1 cellular context compared by ENCODE assay signal in the genomic region with DNA sequence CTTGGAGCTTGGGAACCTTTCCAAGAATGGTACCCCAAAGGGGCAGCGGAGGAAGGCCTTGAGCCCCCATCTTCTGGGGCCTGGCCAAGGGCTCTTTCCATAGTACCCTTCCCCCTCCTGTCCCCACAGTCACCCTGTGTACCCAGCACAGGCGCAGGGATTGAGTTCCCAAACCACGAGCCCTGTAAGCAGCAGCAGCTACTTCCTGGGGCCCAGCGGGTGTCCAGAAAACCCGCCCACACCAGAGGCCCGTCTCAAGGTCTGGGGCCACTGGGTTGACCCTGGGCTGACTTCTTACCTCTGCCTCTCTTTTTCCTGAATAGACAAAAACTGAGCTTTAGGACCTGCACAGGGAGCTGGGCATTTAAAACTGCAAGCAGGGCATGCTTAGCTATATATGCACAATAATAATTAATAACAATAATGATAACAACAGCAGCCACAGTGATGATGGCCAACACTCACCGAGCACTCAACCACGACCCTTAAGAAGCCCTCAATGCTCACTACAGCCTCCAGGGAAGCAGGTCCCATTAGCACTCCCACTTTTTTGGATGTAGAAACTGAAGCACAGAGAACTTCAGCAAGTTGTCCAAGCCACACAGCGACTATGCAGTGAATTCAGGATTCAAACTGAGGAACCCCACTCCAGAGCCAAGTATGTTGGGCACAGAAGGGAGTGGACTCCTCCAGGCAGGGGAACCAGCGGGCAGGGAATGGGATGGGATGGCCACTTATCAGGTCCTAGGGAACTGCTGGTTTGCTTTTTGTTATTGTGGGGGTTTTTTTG.
A peak's percentile ranks its signal among the peaks of the same experiment; 100 is the strongest.
TF ChIP-seq lines count a peak whose summit lies in the region.

No MANE protein-coding gene starts in this region.

TF ChIP-seq in K562, 482 proteins besides CTCF, POLR2A, EP300 and RAD21 (continued from another document):
- peak; percentile 44; the same call in 1 of the 2 replicates for TF ChIP-seq POLR2G (IDR thresholded peaks at IDR 0.05; ENCODE audit: low read depth, low read length)
- TF ChIP-seq TFAM (CRISPR knock-in tag; conservative IDR thresholded peaks at IDR 0.05) = no peak
- TF ChIP-seq GTF2E2 (tag; IDR thresholded peaks at IDR 0.05) = no peak
- TF ChIP-seq, protein P1, sequence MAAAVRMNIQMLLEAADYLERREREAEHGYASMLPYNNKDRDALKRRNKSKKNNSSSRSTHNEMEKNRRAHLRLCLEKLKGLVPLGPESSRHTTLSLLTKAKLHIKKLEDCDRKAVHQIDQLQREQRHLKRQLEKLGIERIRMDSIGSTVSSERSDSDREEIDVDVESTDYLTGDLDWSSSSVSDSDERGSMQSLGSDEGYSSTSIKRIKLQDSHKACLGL (CRISPR knock-in tag; IDR thresholded peaks at IDR 0.05; ENCODE audit: borderline replicate concordance, poor library complexity, severe bottlenecking) = no peak
- TF ChIP-seq, protein P2, sequence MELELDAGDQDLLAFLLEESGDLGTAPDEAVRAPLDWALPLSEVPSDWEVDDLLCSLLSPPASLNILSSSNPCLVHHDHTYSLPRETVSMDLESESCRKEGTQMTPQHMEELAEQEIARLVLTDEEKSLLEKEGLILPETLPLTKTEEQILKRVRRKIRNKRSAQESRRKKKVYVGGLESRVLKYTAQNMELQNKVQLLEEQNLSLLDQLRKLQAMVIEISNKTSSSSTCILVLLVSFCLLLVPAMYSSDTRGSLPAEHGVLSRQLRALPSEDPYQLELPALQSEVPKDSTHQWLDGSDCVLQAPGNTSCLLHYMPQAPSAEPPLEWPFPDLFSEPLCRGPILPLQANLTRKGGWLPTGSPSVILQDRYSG (tag; conservative IDR thresholded peaks at IDR 0.05; ENCODE audit: low read depth) = no peak
- no peak; the same call in 1 of the 2 replicates for TF ChIP-seq NCOR1 (IDR thresholded peaks at IDR 0.05)
- TF ChIP-seq NCOA4 (IDR thresholded peaks at IDR 0.05; ENCODE audit: partially characterized antibody) = no peak
- peak; percentile 37; the same call in 1 of the 2 replicates for TF ChIP-seq RBFOX2 (IDR thresholded peaks at IDR 0.05; ENCODE audit: low read depth, low read length)
- TF ChIP-seq TCFL5 (CRISPR knock-in tag; conservative IDR thresholded peaks at IDR 0.05) = no peak
- TF ChIP-seq ETV5 (CRISPR knock-in tag; IDR thresholded peaks at IDR 0.05; ENCODE audit: low read depth) = peak; percentile 66; the same call in 1 of the 2 replicates
- TF ChIP-seq OTX1 (CRISPR knock-in tag; IDR thresholded peaks at IDR 0.05) = no peak
- TF ChIP-seq HMG20B (CRISPR knock-in tag; IDR thresholded peaks at IDR 0.05) = no peak
- no peak for TF ChIP-seq EHMT2 (IDR thresholded peaks at IDR 0.05)
- TF ChIP-seq, protein P3, sequence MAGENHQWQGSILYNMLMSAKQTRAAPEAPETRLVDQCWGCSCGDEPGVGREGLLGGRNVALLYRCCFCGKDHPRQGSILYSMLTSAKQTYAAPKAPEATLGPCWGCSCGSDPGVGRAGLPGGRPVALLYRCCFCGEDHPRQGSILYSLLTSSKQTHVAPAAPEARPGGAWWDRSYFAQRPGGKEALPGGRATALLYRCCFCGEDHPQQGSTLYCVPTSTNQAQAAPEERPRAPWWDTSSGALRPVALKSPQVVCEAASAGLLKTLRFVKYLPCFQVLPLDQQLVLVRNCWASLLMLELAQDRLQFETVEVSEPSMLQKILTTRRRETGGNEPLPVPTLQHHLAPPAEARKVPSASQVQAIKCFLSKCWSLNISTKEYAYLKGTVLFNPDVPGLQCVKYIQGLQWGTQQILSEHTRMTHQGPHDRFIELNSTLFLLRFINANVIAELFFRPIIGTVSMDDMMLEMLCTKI (IDR thresholded peaks at IDR 0.05; ENCODE audit: partially characterized antibody) = no peak
- TF ChIP-seq, protein P4, sequence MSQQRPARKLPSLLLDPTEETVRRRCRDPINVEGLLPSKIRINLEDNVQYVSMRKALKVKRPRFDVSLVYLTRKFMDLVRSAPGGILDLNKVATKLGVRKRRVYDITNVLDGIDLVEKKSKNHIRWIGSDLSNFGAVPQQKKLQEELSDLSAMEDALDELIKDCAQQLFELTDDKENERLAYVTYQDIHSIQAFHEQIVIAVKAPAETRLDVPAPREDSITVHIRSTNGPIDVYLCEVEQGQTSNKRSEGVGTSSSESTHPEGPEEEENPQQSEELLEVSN (IDR thresholded peaks at IDR 0.05; ENCODE audit: borderline replicate concordance in 1 of 2, extremely low read depth in 1 of 2, insufficient read depth in 1 of 2, insufficient read length in 1 of 2, low read depth in 1 of 2, low read length in 1 of 2, poor library complexity in 1 of 2, severe bottlenecking in 1 of 2) = peak in 1 of 2 experiments; percentile 47
- 0 out of 2 replicates have a peak, but pooled peaks have one; percentile 21 for TF ChIP-seq CBFA2T3 (IDR thresholded peaks at IDR 0.05)
- no peak for TF ChIP-seq NFE2 (IDR thresholded peaks at IDR 0.05; ENCODE audit: low read depth)
- TF ChIP-seq ZNF586 (CRISPR knock-in tag; conservative IDR thresholded peaks at IDR 0.05) = no peak
- peak; percentile 44; the same call in 1 of the 2 replicates for TF ChIP-seq DMBX1 (CRISPR knock-in tag; IDR thresholded peaks at IDR 0.05; ENCODE audit: borderline replicate concordance)
- TF ChIP-seq, protein P5, sequence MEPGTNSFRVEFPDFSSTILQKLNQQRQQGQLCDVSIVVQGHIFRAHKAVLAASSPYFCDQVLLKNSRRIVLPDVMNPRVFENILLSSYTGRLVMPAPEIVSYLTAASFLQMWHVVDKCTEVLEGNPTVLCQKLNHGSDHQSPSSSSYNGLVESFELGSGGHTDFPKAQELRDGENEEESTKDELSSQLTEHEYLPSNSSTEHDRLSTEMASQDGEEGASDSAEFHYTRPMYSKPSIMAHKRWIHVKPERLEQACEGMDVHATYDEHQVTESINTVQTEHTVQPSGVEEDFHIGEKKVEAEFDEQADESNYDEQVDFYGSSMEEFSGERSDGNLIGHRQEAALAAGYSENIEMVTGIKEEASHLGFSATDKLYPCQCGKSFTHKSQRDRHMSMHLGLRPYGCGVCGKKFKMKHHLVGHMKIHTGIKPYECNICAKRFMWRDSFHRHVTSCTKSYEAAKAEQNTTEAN (CRISPR knock-in tag; IDR thresholded peaks at IDR 0.05) = no peak
- 0 out of 4 replicates have a peak, but pooled peaks of 1 of the 2 experiments have one; percentile 24 for TF ChIP-seq FOXK2 (conservative IDR thresholded peaks at IDR 0.05 in 1 of 2, IDR thresholded peaks at IDR 0.05 in 1 of 2; ENCODE audit: low read depth in 2 of 2)
- TF ChIP-seq, protein P6, sequence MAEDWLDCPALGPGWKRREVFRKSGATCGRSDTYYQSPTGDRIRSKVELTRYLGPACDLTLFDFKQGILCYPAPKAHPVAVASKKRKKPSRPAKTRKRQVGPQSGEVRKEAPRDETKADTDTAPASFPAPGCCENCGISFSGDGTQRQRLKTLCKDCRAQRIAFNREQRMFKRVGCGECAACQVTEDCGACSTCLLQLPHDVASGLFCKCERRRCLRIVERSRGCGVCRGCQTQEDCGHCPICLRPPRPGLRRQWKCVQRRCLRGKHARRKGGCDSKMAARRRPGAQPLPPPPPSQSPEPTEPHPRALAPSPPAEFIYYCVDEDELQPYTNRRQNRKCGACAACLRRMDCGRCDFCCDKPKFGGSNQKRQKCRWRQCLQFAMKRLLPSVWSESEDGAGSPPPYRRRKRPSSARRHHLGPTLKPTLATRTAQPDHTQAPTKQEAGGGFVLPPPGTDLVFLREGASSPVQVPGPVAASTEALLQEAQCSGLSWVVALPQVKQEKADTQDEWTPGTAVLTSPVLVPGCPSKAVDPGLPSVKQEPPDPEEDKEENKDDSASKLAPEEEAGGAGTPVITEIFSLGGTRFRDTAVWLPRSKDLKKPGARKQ (CRISPR knock-in tag; IDR thresholded peaks at IDR 0.05) = no peak
- TF ChIP-seq HDAC3 (IDR thresholded peaks at IDR 0.05; ENCODE audit: borderline replicate concordance, partially characterized antibody) = no peak
- no peak for TF ChIP-seq SMAD3 (CRISPR knock-in tag; conservative IDR thresholded peaks at IDR 0.05)
- peak; percentile 45; the same call in 1 of the 2 replicates for TF ChIP-seq DPF2 (IDR thresholded peaks at IDR 0.05)
- TF ChIP-seq ZNF75A (CRISPR knock-in tag; IDR thresholded peaks at IDR 0.05) = no peak
- TF ChIP-seq, protein P7, sequence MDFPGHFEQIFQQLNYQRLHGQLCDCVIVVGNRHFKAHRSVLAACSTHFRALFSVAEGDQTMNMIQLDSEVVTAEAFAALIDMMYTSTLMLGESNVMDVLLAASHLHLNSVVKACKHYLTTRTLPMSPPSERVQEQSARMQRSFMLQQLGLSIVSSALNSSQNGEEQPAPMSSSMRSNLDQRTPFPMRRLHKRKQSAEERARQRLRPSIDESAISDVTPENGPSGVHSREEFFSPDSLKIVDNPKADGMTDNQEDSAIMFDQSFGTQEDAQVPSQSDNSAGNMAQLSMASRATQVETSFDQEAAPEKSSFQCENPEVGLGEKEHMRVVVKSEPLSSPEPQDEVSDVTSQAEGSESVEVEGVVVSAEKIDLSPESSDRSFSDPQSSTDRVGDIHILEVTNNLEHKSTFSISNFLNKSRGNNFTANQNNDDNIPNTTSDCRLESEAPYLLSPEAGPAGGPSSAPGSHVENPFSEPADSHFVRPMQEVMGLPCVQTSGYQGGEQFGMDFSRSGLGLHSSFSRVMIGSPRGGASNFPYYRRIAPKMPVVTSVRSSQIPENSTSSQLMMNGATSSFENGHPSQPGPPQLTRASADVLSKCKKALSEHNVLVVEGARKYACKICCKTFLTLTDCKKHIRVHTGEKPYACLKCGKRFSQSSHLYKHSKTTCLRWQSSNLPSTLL (IDR thresholded peaks at IDR 0.05) = no peak
- peak; percentile 81 to 82 for TF ChIP-seq NRF1 (conservative IDR thresholded peaks at IDR 0.05 in 1 of 2, IDR thresholded peaks at IDR 0.05 in 1 of 2)
- no peak for TF ChIP-seq TAF9B (IDR thresholded peaks at IDR 0.05; ENCODE audit: partially characterized antibody)
- TF ChIP-seq RBM14 (IDR thresholded peaks at IDR 0.05; ENCODE audit: borderline replicate concordance, insufficient read depth, low read depth, low read length) = no peak
- TF ChIP-seq, protein P8, sequence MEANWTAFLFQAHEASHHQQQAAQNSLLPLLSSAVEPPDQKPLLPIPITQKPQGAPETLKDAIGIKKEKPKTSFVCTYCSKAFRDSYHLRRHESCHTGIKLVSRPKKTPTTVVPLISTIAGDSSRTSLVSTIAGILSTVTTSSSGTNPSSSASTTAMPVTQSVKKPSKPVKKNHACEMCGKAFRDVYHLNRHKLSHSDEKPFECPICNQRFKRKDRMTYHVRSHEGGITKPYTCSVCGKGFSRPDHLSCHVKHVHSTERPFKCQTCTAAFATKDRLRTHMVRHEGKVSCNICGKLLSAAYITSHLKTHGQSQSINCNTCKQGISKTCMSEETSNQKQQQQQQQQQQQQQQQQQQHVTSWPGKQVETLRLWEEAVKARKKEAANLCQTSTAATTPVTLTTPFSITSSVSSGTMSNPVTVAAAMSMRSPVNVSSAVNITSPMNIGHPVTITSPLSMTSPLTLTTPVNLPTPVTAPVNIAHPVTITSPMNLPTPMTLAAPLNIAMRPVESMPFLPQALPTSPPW (CRISPR knock-in tag; IDR thresholded peaks at IDR 0.05) = peak; percentile 51; the same call in 1 of the 2 replicates
- TF ChIP-seq RBM15 (IDR thresholded peaks at IDR 0.05; ENCODE audit: insufficient read depth, low read length) = no peak
- no peak for TF ChIP-seq BDP1 (IDR thresholded peaks at IDR 0.05; ENCODE audit: insufficient read depth, insufficient read length)
- peak; percentile 45; the same call in 1 of the 2 replicates for TF ChIP-seq CTBP1 (IDR thresholded peaks at IDR 0.05; ENCODE audit: borderline replicate concordance)
- TF ChIP-seq PTBP1 (IDR thresholded peaks at IDR 0.05; ENCODE audit: low read depth, low read length) = no peak
- no peak for TF ChIP-seq CCAR2 (IDR thresholded peaks at IDR 0.05; ENCODE audit: low read depth, low read length)
- no peak for TF ChIP-seq ZNF431 (CRISPR knock-in tag; IDR thresholded peaks at IDR 0.05)
- peak; percentile 87 for TF ChIP-seq ETV1 (tag; conservative IDR thresholded peaks at IDR 0.05; ENCODE audit: low read depth)
- TF ChIP-seq ZNF695 (CRISPR knock-in tag; IDR thresholded peaks at IDR 0.05) = no peak
- TF ChIP-seq KLF13 (tag; IDR thresholded peaks at IDR 0.05; ENCODE audit: borderline replicate concordance, low read depth) = no peak
- peak; percentile 20; the same call in 1 of the 2 replicates for TF ChIP-seq BHLHE40 (IDR thresholded peaks at IDR 0.05; ENCODE audit: low read length)
- TF ChIP-seq TBL1XR1 (IDR thresholded peaks at IDR 0.05; ENCODE audit: low read length in 2 of 2) = 0 out of 4 replicates have a peak, but pooled peaks of 1 of the 2 experiments have one; percentile 38
- no peak for TF ChIP-seq KLF16 (IDR thresholded peaks at IDR 0.05)
- TF ChIP-seq, protein P9, sequence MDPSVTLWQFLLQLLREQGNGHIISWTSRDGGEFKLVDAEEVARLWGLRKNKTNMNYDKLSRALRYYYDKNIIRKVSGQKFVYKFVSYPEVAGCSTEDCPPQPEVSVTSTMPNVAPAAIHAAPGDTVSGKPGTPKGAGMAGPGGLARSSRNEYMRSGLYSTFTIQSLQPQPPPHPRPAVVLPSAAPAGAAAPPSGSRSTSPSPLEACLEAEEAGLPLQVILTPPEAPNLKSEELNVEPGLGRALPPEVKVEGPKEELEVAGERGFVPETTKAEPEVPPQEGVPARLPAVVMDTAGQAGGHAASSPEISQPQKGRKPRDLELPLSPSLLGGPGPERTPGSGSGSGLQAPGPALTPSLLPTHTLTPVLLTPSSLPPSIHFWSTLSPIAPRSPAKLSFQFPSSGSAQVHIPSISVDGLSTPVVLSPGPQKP (CRISPR knock-in tag; IDR thresholded peaks at IDR 0.05) = no peak
TF ChIP-seq in K562: peak in this region for 50.
